In the genomic region with DNA sequence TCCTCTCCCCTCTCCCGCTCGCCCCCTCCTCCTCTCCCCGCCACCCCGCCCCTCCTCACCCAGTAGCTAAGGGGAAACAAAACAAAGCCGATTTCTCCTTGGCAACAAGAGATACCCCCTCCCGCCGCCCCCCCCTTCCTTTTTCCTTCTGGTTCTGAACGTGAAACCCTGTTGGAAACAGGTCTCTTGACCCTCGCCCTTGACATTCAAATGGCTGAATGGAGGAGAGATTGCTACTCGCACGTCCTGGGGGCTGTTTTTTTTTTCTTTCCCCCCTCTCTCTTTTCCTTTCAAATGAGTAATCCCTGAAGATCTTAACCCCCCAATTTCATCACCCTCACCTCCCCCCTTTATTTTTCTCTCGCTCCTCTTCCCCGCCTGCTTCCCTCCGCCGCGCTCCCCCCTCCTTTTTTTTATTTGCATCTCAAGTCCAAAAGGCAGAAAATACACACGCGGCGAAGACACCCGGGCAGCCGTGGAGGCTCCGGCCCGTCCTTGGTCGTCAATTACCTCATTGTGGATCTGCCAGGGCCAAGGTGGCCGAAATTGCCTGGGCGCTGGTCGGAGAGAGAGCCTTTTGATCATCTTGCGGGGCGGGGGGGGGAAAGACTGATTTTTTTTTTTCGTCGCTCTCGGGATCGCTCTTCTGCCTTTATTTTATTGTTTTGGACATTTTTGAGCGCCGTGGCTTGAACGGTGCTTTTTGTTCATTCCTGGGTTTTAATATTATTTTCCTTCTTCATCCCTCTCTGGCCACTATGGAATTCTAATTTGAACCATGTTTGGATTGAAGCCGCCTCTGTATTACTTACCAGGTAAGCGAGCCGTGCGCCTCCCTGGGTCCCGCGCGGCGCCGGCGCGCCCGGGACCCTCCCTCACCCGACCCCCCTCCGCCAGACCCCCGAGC, we compare ENCODE assay signal across 8 cellular contexts. TPM values are rescaled to one million over a fixed set of nuclear protein-coding genes. Genes with fewer than 3 reads are reported as not detected.
DNase-seq lines count a peak whose midpoint lies in the region; ATAC-seq and TF ChIP-seq lines count a peak whose summit lies in the region.

No MANE protein-coding gene starts in this region.

- 0 to 1% (median 0%) methylated on average over 49 to 51 of the region's 51 CpGs for WGBS in stomach, 5 donors

- H3K79me2 ChIP-seq in PC-9 (ENCODE audit: low read depth): peaks cover 58% of the 10 kb centered on the region

- ATAC-seq in HG02885 (IDR thresholded peaks at IDR 0.05; ENCODE audit: poor library complexity, unreplicated experiment): no peak
- no peak for ATAC-seq in omental fat pad (ENCODE audit: low FRiP score)

- peaks cover 0 to 3% of the 10 kb centered on the region in 2 donors for H3K27me3 Mint-ChIP-seq in CD8-positive, alpha-beta memory T cell
- no peaks in the 10 kb centered on the region for H3K27me3 Mint-ChIP-seq in MCF 10A (ENCODE audit: insufficient read depth, unreplicated experiment)

- BruUV-seq in PC-9 (replicated peaks; lab: Mats Ljungman, UMichigan) (no TSS peak), MCF 10A (replicated peaks; lab: Mats Ljungman, UMichigan) (TSS peak; percentile 61)

- H3K9me3 ChIP-seq in CD8-positive, alpha-beta memory T cell (ENCODE audit: low read length): no peaks in the 10 kb centered on the region
- no peaks in the 10 kb centered on the region for H3K9me3 ChIP-seq in PC-9 (ENCODE audit: insufficient read depth, low read depth)
- no peaks in the 10 kb centered on the region for H3K9me3 ChIP-seq in stomach

- peaks cover 14% of the 10 kb centered on the region for H3K4me1 ChIP-seq in CD8-positive, alpha-beta memory T cell (ENCODE audit: insufficient read depth, low read length)
- H3K4me1 ChIP-seq in PC-9 (replicated peaks; ENCODE audit: insufficient read depth): peaks cover 38% of the 10 kb centered on the region
- H3K4me1 ChIP-seq in stomach: peaks cover 37 to 76% (median 64%) of the 10 kb centered on the region in 4 donors

- peaks cover 50% of the 10 kb centered on the region for H3F3A ChIP-seq in PC-9 (ENCODE audit: insufficient read depth, low read depth)

- peak overlapping the region; percentile 81 to 99 (median 98) for H3K27ac Mint-ChIP-seq in CD8-positive, alpha-beta memory T cell
- peak overlapping the region; percentile 75 for H3K27ac Mint-ChIP-seq in MCF 10A (ENCODE audit: low read depth, unreplicated experiment)

- TF ChIP-seq CTCF in PC-9 (conservative IDR thresholded peaks at IDR 0.05) (no peak), MCF 10A (IDR thresholded peaks at IDR 0.05; ENCODE audit: unreplicated experiment) (no peak), kidney epithelial cell (IDR thresholded peaks at IDR 0.05; ENCODE audit: insufficient read depth, low read length, poor library complexity, severe bottlenecking) (no peak), stomach (IDR thresholded peaks at IDR 0.05) (no peak), omental fat pad (IDR thresholded peaks at IDR 0.05) (no peak)

- H3K9me3 Mint-ChIP-seq in CD8-positive, alpha-beta memory T cell: peaks cover 0 to 5% (median 0%) of the 10 kb centered on the region in 5 donors
- no peaks in the 10 kb centered on the region for H3K9me3 Mint-ChIP-seq in MCF 10A (ENCODE audit: unreplicated experiment)

- peak in 3 of 5 donors; percentile 13 to 33 (median 27) for DNase-seq in CD8-positive, alpha-beta memory T cell
- DNase-seq in H7 (no peak), PC-9 (no peak), MCF 10A (ENCODE audit: unreplicated experiment) (peak; percentile 48), kidney epithelial cell (ENCODE audit: low read depth) (no peak), stomach (peak; percentile 55), omental fat pad (ENCODE audit: low spot score) (no peak)

- H3K36me3 ChIP-seq in CD8-positive, alpha-beta memory T cell (ENCODE audit: insufficient read depth, low read length): no peaks in the 10 kb centered on the region
- H3K36me3 ChIP-seq in H7 (replicated peaks; ENCODE audit: control insufficient read depth, insufficient read depth, low read length): no peaks in the 10 kb centered on the region
- H3K36me3 ChIP-seq in PC-9 (ENCODE audit: low read depth): no peaks in the 10 kb centered on the region
- no peaks in the 10 kb centered on the region for H3K36me3 ChIP-seq in kidney epithelial cell (ENCODE audit: control insufficient read depth, insufficient read depth, low read length)
- no peaks in the 10 kb centered on the region for H3K36me3 ChIP-seq in stomach

- H3K36me3 Mint-ChIP-seq in CD8-positive, alpha-beta memory T cell: peaks cover 0 to 17% (median 0%) of the 10 kb centered on the region in 3 donors
- H3K36me3 Mint-ChIP-seq in MCF 10A (ENCODE audit: insufficient read depth, unreplicated experiment): peaks cover 6% of the 10 kb centered on the region

- TF ChIP-seq EP300 in stomach (IDR thresholded peaks at IDR 0.05): no peak

- no peaks in the 10 kb centered on the region for H3K9me2 ChIP-seq in PC-9 (ENCODE audit: insufficient read depth)

- H2AFZ ChIP-seq in PC-9: peak overlapping the region; percentile 66; the same call in 1 of the 2 replicates

- CTCF ChIA-PET in CD8-positive, alpha-beta memory T cell (lab: Charles Lee): interaction anchor here (1.1 to 8.5 kb wide), 10 partner anchors 27 to 181 kb away, joined by 3 to 50 read pairs (median 10); partner anchors contain the start of gene GSE1
- CTCF ChIA-PET in PC-9 (lab: Charles Lee) (interaction anchor here (0.6 to 0.7 kb wide), 2 partner anchors 88 to 165 kb away, joined by 3 to 7 read pairs; no protein-coding TSS in a partner anchor), MCF 10A (lab: Yijun Ruan, JAX) (no interaction called here)

- H3K27ac ChIP-seq in CD8-positive, alpha-beta memory T cell (ENCODE audit: low read depth, low read length): peak overlapping the region; percentile 95
- H3K27ac ChIP-seq in PC-9: no peak overlapping the region; the same call in 1 of the 2 replicates
- H3K27ac ChIP-seq in stomach: peak overlapping the region; percentile 91 to 97 (median 95)

- peak overlapping the region; percentile 95 to 99 (median 98) for H3K4me3 Mint-ChIP-seq in CD8-positive, alpha-beta memory T cell
- H3K4me3 Mint-ChIP-seq in MCF 10A (ENCODE audit: unreplicated experiment): peak overlapping the region; percentile 91

- no peak for TF ChIP-seq POLR2A in stomach (IDR thresholded peaks at IDR 0.05)

- H3K4me2 ChIP-seq in PC-9: peak overlapping the region; percentile 83

- H4K20me1 ChIP-seq in PC-9 (ENCODE audit: insufficient read depth): peaks cover 23% of the 10 kb centered on the region

- peak overlapping the region; percentile 87 for H3K4me3 ChIP-seq in CD8-positive, alpha-beta memory T cell (ENCODE audit: low read length)
- peak overlapping the region; percentile 70 for H3K4me3 ChIP-seq in H7 (ENCODE audit: insufficient read depth, low read depth, low read length)
- peak overlapping the region; percentile 72 for H3K4me3 ChIP-seq in PC-9
- H3K4me3 ChIP-seq in kidney epithelial cell (ENCODE audit: low read depth, low read length): peak overlapping the region; percentile 51
- H3K4me3 ChIP-seq in stomach: peak overlapping the region; percentile 61 to 90 (median 76)

- no peaks in the 10 kb centered on the region for H3K27me3 ChIP-seq in CD8-positive, alpha-beta memory T cell (ENCODE audit: insufficient read depth, low read length, poor library complexity, severe bottlenecking)
- no peaks in the 10 kb centered on the region; the same call in 1 of the 2 replicates for H3K27me3 ChIP-seq in H7 (ENCODE audit: control insufficient read depth, insufficient read depth, low read length)
- no peaks in the 10 kb centered on the region for H3K27me3 ChIP-seq in PC-9 (ENCODE audit: insufficient read depth, low read depth)
- H3K27me3 ChIP-seq in kidney epithelial cell (ENCODE audit: control insufficient read depth, insufficient read depth, low read length): no peaks in the 10 kb centered on the region
- H3K27me3 ChIP-seq in stomach: no peaks in the 10 kb centered on the region

- intact Hi-C loops in PC-9 (cut with micrococcal nuclease; ENCODE audit: unreplicated experiment) (loop anchor here (2.0 to 5.0 kb wide), 3 partner anchors 41 to 134 kb away; no protein-coding TSS in a partner anchor), MCF 10A (cut with micrococcal nuclease) (loop anchor here (1.0 to 10.0 kb wide), 3 partner anchors 41 to 186 kb away; no protein-coding TSS in a partner anchor), stomach (cut with DNase I; ENCODE audit: low total_unique reads) (loop anchor here (5.0 kb wide), 1 partner anchor 51 kb away; no protein-coding TSS in a partner anchor)

- peaks cover 45 to 65% (median 47%) of the 10 kb centered on the region in 3 donors for H3K4me1 Mint-ChIP-seq in CD8-positive, alpha-beta memory T cell
- H3K4me1 Mint-ChIP-seq in MCF 10A (ENCODE audit: insufficient read depth, unreplicated experiment): peaks cover 12% of the 10 kb centered on the region

- POLR2A ChIA-PET in CD8-positive, alpha-beta memory T cell (lab: Charles Lee): interaction anchor here (0.6 to 4.5 kb wide), 6 partner anchors 11 to 60 kb away, joined by 3 to 38 read pairs (median 14); partner anchors contain the start of gene GSE1
- POLR2A ChIA-PET in PC-9 (lab: Charles Lee; ENCODE audit: unreplicated experiment): interaction anchor here (0.7 kb wide), 1 partner anchor 41 kb away, joined by 3 read pairs; no protein-coding TSS in a partner anchor
- POLR2A ChIA-PET in MCF 10A (lab: Yijun Ruan, JAX): interaction anchor here (1.1 to 4.4 kb wide), 12 partner anchors 26 to 243 kb away, joined by 3 to 68 read pairs (median 12); partner anchors contain the start of gene GSE1

RNA-seq across cellular contexts. Expression of gene GSE1, which starts 57.3 kb away (rescaled TPM):
- 10 to 100 TPM; 27.8 to 28.5 TPM for total RNA-seq in CD8-positive, alpha-beta memory T cell
- polyA plus RNA-seq in CD8-positive, alpha-beta memory T cell: 5.5 TPM
- 52.5 and 73.6 TPM in 2 replicates for total RNA-seq in H7 (2014; rRNA removed; shearing (Covaris generic))
- total RNA-seq in PC-9 (2021) (60.0 and 83.5 TPM in 2 replicates), MCF 10A (2022) (44.4 and 52.9 TPM in 2 replicates), kidney epithelial cell (25.7 and 30.9 TPM in 2 replicates), stomach (100 to 1,000 TPM in 4 of 5 donors, 10 to 100 TPM in 1; 58.2 to 294 (median 141) TPM), omental fat pad (100 to 1,000 TPM in 2 of 4 donors, 10 to 100 TPM in 2; 50.9 to 181 (median 90.9) TPM)
- 10 to 100 TPM; 11.8 to 21.1 (median 12.9) TPM for polyA plus RNA-seq in stomach

Comparison
In these comparisons a context has a peak if more than half of its experiments do, and no peak if none do; other contexts are left out.
1. DNase-seq: peak in CD8-positive, alpha-beta memory T cell (3 of 5), MCF 10A (single experiment) and stomach (single experiment); none in H7 (single experiment), PC-9 (0 of 2), kidney epithelial cell (single experiment) and omental fat pad (single experiment).
2. Peak in every context shown above with its lines, with median percentiles within 50 percentile points of each other: H3K4me3 ChIP-seq.